Comparison of ENCODE assay signal across 18 cellular contexts in the genomic region with DNA sequence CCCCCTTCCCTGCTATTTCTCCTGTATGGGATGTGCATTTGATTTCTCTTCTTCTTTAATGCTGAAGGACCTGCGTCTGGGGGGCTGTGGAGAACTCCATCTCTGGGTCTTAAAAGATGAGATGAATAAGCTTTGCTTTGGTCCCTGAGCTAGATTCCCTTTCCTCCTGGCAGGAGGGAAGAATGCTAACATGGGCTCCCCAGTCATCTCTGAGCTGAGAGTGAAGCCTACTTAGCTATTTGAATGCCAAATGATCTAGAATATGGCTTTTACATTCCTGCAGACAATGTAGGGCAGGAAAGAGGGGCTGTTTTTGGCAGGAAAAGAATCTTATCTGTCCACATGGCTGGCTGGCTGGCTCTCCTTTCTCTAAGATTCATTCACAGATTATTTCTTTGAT.
DNase-seq lines count a peak whose midpoint lies in the region; ATAC-seq and TF ChIP-seq lines count a peak whose summit lies in the region.
"Had no signal": no experiment of that assay in that cellular context is flagged by ENCODE, and none has a peak within 500 bp of the region (broad histone marks: within the 10 kb centered on the region; RNA-seq: fewer than 3 reads in every experiment).

No MANE protein-coding gene starts in this region.

- no peak for TF ChIP-seq CTCF in brain (conservative IDR thresholded peaks at IDR 0.05)
- TF ChIP-seq CTCF in adrenal gland (IDR thresholded peaks at IDR 0.05), result no peak

- H3K4me3 Mint-ChIP-seq in brain, result peak overlapping the region in 3 of 5 experiments; percentile 36 to 57 (median 53)
- H3K4me3 Mint-ChIP-seq: IgD-negative memory B cell had no signal

- H3K9me3 ChIP-seq in iPS-20b (ENCODE audit: insufficient read depth, low read depth, low read length), result no peaks in the 10 kb centered on the region
- no peaks in the 10 kb centered on the region for H3K9me3 ChIP-seq in adrenal gland (replicated peaks in 1 of 3)
- H3K9me3 ChIP-seq: BLaER1 treated with 17β-estradiol and CSF1 and Interleukin-3, amounts not matched to agents 10 nM and 100 nM; Peyer's patch; SK-N-SH had no signal

- H3K27me3 ChIP-seq in iPS-20b (ENCODE audit: insufficient read depth, low read length) (no peaks in the 10 kb centered on the region), adrenal gland (no peaks in the 10 kb centered on the region)
- H3K27me3 ChIP-seq: BLaER1 treated with 17β-estradiol and CSF1 and Interleukin-3, amounts not matched to agents 10 nM and 100 nM; Peyer's patch had no signal

- peak overlapping the region; percentile 33; the same call in 1 of the 2 replicates for H3K9ac ChIP-seq in iPS-20b (ENCODE audit: low read depth, low read length)
- H3K9ac ChIP-seq: BLaER1 treated with 17β-estradiol and CSF1 and Interleukin-3, amounts not matched to agents 10 nM and 100 nM; SK-N-SH had no signal

- intact Hi-C loops in adrenal gland (cut with DNase I), result no loop called here

- WGBS in adrenal gland, 4 donors, result 78 to 91% (median 86%) methylated on average over 1 of the region's 1 CpG

- peaks cover 74% of the 10 kb centered on the region for H3K4me1 Mint-ChIP-seq in brain

- H3K9me3 Mint-ChIP-seq in brain, result no peaks in the 10 kb centered on the region
- H3K9me3 Mint-ChIP-seq: IgD-negative memory B cell had no signal

- H3K36me3 ChIP-seq in iPS-20b (ENCODE audit: insufficient read depth, low read depth, low read length) (peaks cover 13% of the 10 kb centered on the region; the same call in 1 of the 2 replicates), adrenal gland (replicated peaks in 1 of 2) (peaks cover 0 to 12% of the 10 kb centered on the region in 2 donors)

- ATAC-seq in GM19023 (IDR thresholded peaks at IDR 0.05; ENCODE audit: unreplicated experiment), result no peak
- ATAC-seq: HCT116 had no signal

- peak overlapping the region; percentile 26 to 96 (median 86) for H3K27ac Mint-ChIP-seq in brain

- TF ChIP-seq POLR2A in adrenal gland (IDR thresholded peaks at IDR 0.05), result no peak

- H3K27ac ChIP-seq in iPS-20b (ENCODE audit: low read length), result peak overlapping the region; percentile 69
- H3K27ac ChIP-seq in adrenal gland, result no peak overlapping the region
- H3K27ac ChIP-seq: BLaER1 treated with 17β-estradiol and CSF1 and Interleukin-3, amounts not matched to agents 10 nM and 100 nM; Peyer's patch had no signal

- H3K36me3 Mint-ChIP-seq in brain, result peaks cover 5% of the 10 kb centered on the region

- peak; percentile 49 for DNase-seq in NCI-H1092 treated with DMSO at 0.1 percent for 48 hours (lab: John Stamatoyannopoulos, UW)
- no peak for DNase-seq in NCI-H1092 (lab: John Stamatoyannopoulos, UW)
- no peak for DNase-seq in activated naive CD4-positive, alpha-beta T cell treated with anti-CD3 and anti-CD28 coated beads, Interleukin-2, amount 50 U/mL, for 16 hours
- no peak for DNase-seq in OCI-M1 (lab: John Stamatoyannopoulos, UW)
- DNase-seq in adrenal gland, result no peak
- DNase-seq: 8988T, EL, MV-4-11, NCI-H1436 treated with DMSO at 0.1 percent for 48 hours, NCI-H774, Peyer's patch had no signal

- peaks cover 43% of the 10 kb centered on the region for H3K4me1 ChIP-seq in iPS-20b (ENCODE audit: insufficient read depth, low read length)
- peaks cover 0 to 10% of the 10 kb centered on the region in 2 donors for H3K4me1 ChIP-seq in adrenal gland (replicated peaks in 1 of 2)
- H3K4me1 ChIP-seq: Peyer's patch had no signal

- H3K27me3 Mint-ChIP-seq in brain, result peaks cover 4% of the 10 kb centered on the region
- H3K27me3 Mint-ChIP-seq: IgD-negative memory B cell had no signal

- no peak overlapping the region; the same call in 1 of the 2 replicates for H3K4me3 ChIP-seq in iPS-20b (ENCODE audit: low read length)
- no peak overlapping the region for H3K4me3 ChIP-seq in adrenal gland
- H3K4me3 ChIP-seq: BLaER1 treated with 17β-estradiol and CSF1 and Interleukin-3, amounts not matched to agents 10 nM and 100 nM; Peyer's patch had no signal
